ENCODE assay signal across 24 cellular contexts in the genomic region with DNA sequence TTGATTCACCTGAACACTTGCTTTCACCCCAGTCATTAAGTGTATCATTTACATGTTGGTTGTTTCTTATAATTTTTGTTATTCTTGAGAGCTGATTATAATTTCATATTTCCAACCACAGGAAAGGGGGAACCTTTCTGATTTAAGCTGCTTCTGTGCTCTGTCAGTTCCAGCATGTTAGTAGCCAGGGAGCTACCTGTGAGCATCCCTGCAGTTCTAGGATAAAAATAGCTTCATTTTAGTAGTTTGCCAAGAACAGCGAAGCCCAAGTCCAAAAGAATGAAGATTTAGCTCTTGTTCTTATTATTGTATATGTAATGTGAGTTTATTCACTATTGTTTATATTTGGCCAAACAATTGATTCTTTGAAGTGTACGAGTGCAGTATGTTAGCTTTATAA.
"Had no signal": no experiment of that assay in that cellular context is flagged by ENCODE, and none has a peak within 500 bp of the region (broad histone marks: within the 10 kb centered on the region; RNA-seq: fewer than 3 reads in every experiment).

No MANE protein-coding gene starts in this region.

- H3K27me3 ChIP-seq: stomach, suprapubic skin, testis, thyroid gland, tibial artery, tibial nerve, transverse colon, upper lobe of left lung, upper lobe of right lung, uterus, vagina had no signal

- H3K4me1 ChIP-seq: stomach, suprapubic skin, testis, tibial artery, tibial nerve, transverse colon, upper lobe of left lung, upper lobe of right lung, uterus, vagina had no signal

- H3K36me3 ChIP-seq: stomach, suprapubic skin, thoracic aorta, thyroid gland, tibial artery, tibial nerve, transverse colon, upper lobe of left lung, upper lobe of right lung, uterus, vagina had no signal

- H3K4me3 ChIP-seq: stomach, suprapubic skin, testis, thoracic aorta, thyroid gland, tibial artery, tibial nerve, transverse colon, upper lobe of left lung, upper lobe of right lung, uterus, vagina had no signal

- DNase-seq: stimulated activated CD4-positive, alpha-beta T cell treated with anti-CD3 and anti-CD28 coated beads, Interleukin-2, amount 100 ng/mL, for 48 hours; stimulated activated CD4-positive, alpha-beta T cell treated with anti-CD3 and anti-CD28 coated beads, Interleukin-4, amount 100 ng/mL, for 1 hour; stimulated activated CD4-positive, alpha-beta T cell treated with anti-CD3 and anti-CD28 coated beads, Interleukin-4, amount 100 ng/mL, for 24 hours; stimulated activated CD4-positive, alpha-beta T cell treated with anti-CD3 and anti-CD28 coated beads, Interleukin-4, amount 100 ng/mL, for 4 hours; stimulated activated CD8-positive, alpha-beta memory T cell treated with anti-CD3 and anti-CD28 coated beads, Interleukin-4, amount 100 ng/mL, for 48 hours; stimulated activated naive B cell treated with anti-CD40 and anti-IgM and Interleukin-4, amounts not matched to agents 10 μg/mL and 1 μg/mL and 100 μg/mL, for 72 hours; stimulated activated naive CD4-positive, alpha-beta T cell; stimulated activated naive CD4-positive, alpha-beta T cell treated with Interleukin-2 at 50 U/mL for 16 hours; stimulated activated naive CD8-positive, alpha-beta T cell treated with anti-CD3 and anti-CD28 coated beads, Interleukin-15, amount 100 ng/mL, for 72 hours; stimulated activated naive CD8-positive, alpha-beta T cell treated with anti-CD3 and anti-CD28 coated beads, Interleukin-15, Interleukin-2, amounts not matched to agents 100 U/mL and 50 U/mL, for 24 hours; stomach; testis; thyroid gland; tibial artery; transverse colon; upper lobe of left lung; upper lobe of right lung; uterus had no signal

- ATAC-seq: stimulated activated effector memory CD8-positive, alpha-beta T cell treated with anti-CD3 and anti-CD28 coated beads, Interleukin-12 subunit alpha, Interleukin-12 subunit beta, amount 100 ng/mL, for 72 hours; stimulated activated memory B cell treated with anti-CD40 and anti-IgM and Interleukin-4, amounts not matched to agents 10 μg/mL and 1 μg/mL and 100 μg/mL, for 72 hours; stimulated activated naive B cell treated with anti-CD40 and anti-IgM and Interleukin-4, amounts not matched to agents 10 μg/mL and 1 μg/mL and 100 μg/mL, for 72 hours; stimulated activated naive CD8-positive, alpha-beta T cell treated with anti-CD3 and anti-CD28 coated beads, Interleukin-15, amount 100 ng/mL, for 72 hours; stimulated activated naive CD8-positive, alpha-beta T cell treated with anti-CD3 and anti-CD28 coated beads, Interleukin-15, Interleukin-2, amounts not matched to agents 100 U/mL and 50 U/mL, for 24 hours; upper lobe of right lung had no signal

- H3K9me3 ChIP-seq: stomach, suprapubic skin, testis, thoracic aorta, thyroid gland, tibial artery, tibial nerve, transverse colon, upper lobe of left lung, upper lobe of right lung, uterus, vagina had no signal

- H3K27ac ChIP-seq: stomach, suprapubic skin, testis, thoracic aorta, thyroid gland, tibial artery, tibial nerve, transverse colon, upper lobe of left lung, upper lobe of right lung, uterus, vagina had no signal
